ENCODE assay signal across 24 cellular contexts in the genomic region with DNA sequence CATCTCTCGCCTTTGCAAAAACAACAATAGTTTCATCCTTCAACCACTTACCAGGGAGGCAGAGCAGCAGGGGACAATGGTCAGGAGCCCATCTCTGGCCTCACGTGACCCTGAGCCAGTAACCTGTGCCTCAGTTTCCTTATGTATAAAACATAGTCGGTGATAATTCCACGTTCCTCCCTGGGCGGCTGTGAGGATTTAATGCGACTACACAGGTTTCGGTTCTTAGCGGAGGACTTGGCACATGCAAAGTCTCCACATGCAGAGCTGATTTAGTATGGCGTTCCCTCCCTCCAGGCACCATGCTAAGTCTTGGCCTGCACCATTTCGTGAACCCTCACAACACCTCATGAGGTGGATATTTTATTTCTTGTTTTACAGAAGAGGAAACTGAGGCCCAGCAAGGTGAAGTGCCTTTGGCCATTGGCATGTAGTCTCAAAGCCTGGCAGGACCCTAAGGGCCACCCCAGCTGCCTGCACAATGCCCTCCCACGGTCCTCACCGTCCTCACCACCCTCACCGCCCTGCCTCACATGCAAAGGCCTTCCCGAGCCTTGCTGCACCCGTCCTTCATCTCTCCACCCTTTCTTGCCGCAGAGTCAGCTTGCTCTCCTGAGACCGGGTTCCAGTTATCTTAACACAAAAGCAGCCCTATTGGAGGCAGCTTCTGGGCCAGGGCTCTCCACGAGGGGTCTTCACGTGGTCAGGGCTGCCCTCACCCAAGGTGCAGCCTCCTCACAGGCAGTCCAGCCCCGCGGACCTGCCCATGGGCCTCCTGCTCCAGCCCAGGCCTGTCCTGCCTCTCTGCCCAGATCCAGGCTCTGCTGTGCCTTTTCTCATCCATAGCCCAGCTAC.
"Had no signal": no experiment of that assay in that cellular context is flagged by ENCODE, and none has a peak within 500 bp of the region (broad histone marks: within the 10 kb centered on the region; RNA-seq: fewer than 3 reads in every experiment).

No MANE protein-coding gene starts in this region.

- H3K9me3 Mint-ChIP-seq: activated B cell treated with CpG ODN at 0.5 μM for 24 hours; activated CD8-positive, alpha-beta T cell treated with anti-CD3 and anti-CD28 coated beads for 36 hours; activated naive CD4-positive, alpha-beta T cell treated with anti-CD3 and anti-CD28 coated beads, Interleukin-2, amount 10 ng/mL, durations not matched to agents 7 days and 5 days; activated naive CD8-positive, alpha-beta T cell treated with anti-CD3 and anti-CD28 coated beads, Interleukin-2, amount 10 ng/mL, durations not matched to agents 7 days and 5 days; naive thymus-derived CD8-positive, alpha-beta T cell; stimulated activated effector memory CD8-positive, alpha-beta T cell treated with anti-CD3 and anti-CD28 coated beads, Interleukin-12 subunit alpha, Interleukin-12 subunit beta, amount 100 ng/mL, for 72 hours; stimulated activated naive CD8-positive, alpha-beta T cell treated with anti-CD3 and anti-CD28 coated beads, Interleukin-15, amount 100 ng/mL, for 72 hours; T-helper 2 cell treated with Interferon-gamma antibody and Interleukin-4, amounts not matched to agents 5 μg/mL and 100 μg/mL, for 36 hours had no signal

- H3K4me1 ChIP-seq: ascending aorta, gastroesophageal sphincter, right lobe of liver, thyroid gland, upper lobe of left lung had no signal

- H3K4me1 Mint-ChIP-seq: activated B cell treated with CpG ODN at 0.5 μM for 24 hours; activated naive CD4-positive, alpha-beta T cell treated with anti-CD3 and anti-CD28 coated beads, Interleukin-2, amount 10 ng/mL, durations not matched to agents 7 days and 5 days; activated naive CD8-positive, alpha-beta T cell treated with anti-CD3 and anti-CD28 coated beads, Interleukin-2, amount 10 ng/mL, durations not matched to agents 7 days and 5 days; stimulated activated effector memory CD8-positive, alpha-beta T cell treated with anti-CD3 and anti-CD28 coated beads, Interleukin-12 subunit alpha, Interleukin-12 subunit beta, amount 100 ng/mL, for 72 hours had no signal

- H3K36me3 Mint-ChIP-seq: activated naive CD4-positive, alpha-beta T cell treated with anti-CD3 and anti-CD28 coated beads, Interleukin-2, amount 10 ng/mL, durations not matched to agents 7 days and 5 days; activated naive CD8-positive, alpha-beta T cell treated with anti-CD3 and anti-CD28 coated beads, Interleukin-2, amount 10 ng/mL, durations not matched to agents 7 days and 5 days; brain; naive thymus-derived CD8-positive, alpha-beta T cell; stimulated activated effector memory CD8-positive, alpha-beta T cell treated with anti-CD3 and anti-CD28 coated beads, Interleukin-12 subunit alpha, Interleukin-12 subunit beta, amount 100 ng/mL, for 72 hours had no signal

- H3K27me3 ChIP-seq: ascending aorta, hepatocyte, neutrophil, right lobe of liver, thyroid gland, upper lobe of left lung had no signal

- H3K36me3 ChIP-seq: ascending aorta, gastroesophageal sphincter, neutrophil, right lobe of liver, thyroid gland, upper lobe of left lung had no signal

- H3K4me3 Mint-ChIP-seq: activated B cell treated with CpG ODN at 0.5 μM for 24 hours; activated CD8-positive, alpha-beta T cell treated with anti-CD3 and anti-CD28 coated beads for 36 hours; activated naive CD4-positive, alpha-beta T cell treated with anti-CD3 and anti-CD28 coated beads, Interleukin-2, amount 10 ng/mL, durations not matched to agents 7 days and 5 days; activated naive CD8-positive, alpha-beta T cell treated with anti-CD3 and anti-CD28 coated beads, Interleukin-2, amount 10 ng/mL, durations not matched to agents 7 days and 5 days; brain; naive thymus-derived CD8-positive, alpha-beta T cell; stimulated activated effector memory CD8-positive, alpha-beta T cell treated with anti-CD3 and anti-CD28 coated beads, Interleukin-12 subunit alpha, Interleukin-12 subunit beta, amount 100 ng/mL, for 72 hours; stimulated activated naive CD8-positive, alpha-beta T cell treated with anti-CD3 and anti-CD28 coated beads, Interleukin-15, amount 100 ng/mL, for 72 hours; T-helper 2 cell treated with Interferon-gamma antibody and Interleukin-4, amounts not matched to agents 5 μg/mL and 100 μg/mL, for 36 hours had no signal

- DNase-seq: activated B cell treated with CpG ODN at 0.5 μM for 24 hours; activated CD4-positive, alpha-beta T cell treated with anti-CD3 and anti-CD28 coated beads, Interleukin-2, amount 50 U/mL, for 1 hour; activated CD8-positive, alpha-beta T cell treated with anti-CD3 and anti-CD28 coated beads for 36 hours; activated gamma-delta T cell; activated naive CD4-positive, alpha-beta T cell treated with anti-CD3 and anti-CD28 coated beads, Interleukin-2, amount 10 ng/mL, durations not matched to agents 7 days and 5 days; activated naive CD8-positive, alpha-beta T cell treated with anti-CD3 and anti-CD28 coated beads, Interleukin-2, amount 10 ng/mL, durations not matched to agents 7 days and 5 days; activated T-cell treated with anti-CD3 and anti-CD28 coated beads, Interleukin-2, amount 50 U/mL, for 1 hour; left cardiac atrium; left ventricle myocardium superior; naive thymus-derived CD8-positive, alpha-beta T cell; stimulated activated CD4-positive, alpha-beta T cell treated with anti-CD3 and anti-CD28 coated beads, Interleukin-12 subunit alpha, Interleukin-12 subunit beta, amount 100 ng/mL, for 4 hours; stimulated activated CD4-positive, alpha-beta T cell treated with anti-CD3 and anti-CD28 coated beads, Interleukin-4, amount 100 ng/mL, for 24 hours; stimulated activated naive CD8-positive, alpha-beta T cell treated with anti-CD3 and anti-CD28 coated beads, Interleukin-15, amount 100 ng/mL, for 72 hours; T-helper 1 cell; thyroid gland; upper lobe of left lung had no signal

- H3K27ac Mint-ChIP-seq: activated B cell treated with CpG ODN at 0.5 μM for 24 hours; activated CD8-positive, alpha-beta T cell treated with anti-CD3 and anti-CD28 coated beads for 36 hours; activated naive CD4-positive, alpha-beta T cell treated with anti-CD3 and anti-CD28 coated beads, Interleukin-2, amount 10 ng/mL, durations not matched to agents 7 days and 5 days; activated naive CD8-positive, alpha-beta T cell treated with anti-CD3 and anti-CD28 coated beads, Interleukin-2, amount 10 ng/mL, durations not matched to agents 7 days and 5 days; naive thymus-derived CD8-positive, alpha-beta T cell; stimulated activated effector memory CD8-positive, alpha-beta T cell treated with anti-CD3 and anti-CD28 coated beads, Interleukin-12 subunit alpha, Interleukin-12 subunit beta, amount 100 ng/mL, for 72 hours; T-helper 2 cell treated with Interferon-gamma antibody and Interleukin-4, amounts not matched to agents 5 μg/mL and 100 μg/mL, for 36 hours had no signal

- H3K4me3 ChIP-seq: ascending aorta, gastroesophageal sphincter, hepatocyte, right lobe of liver, thyroid gland, upper lobe of left lung had no signal

- H3K9me3 ChIP-seq: ascending aorta, gastroesophageal sphincter, neutrophil, right lobe of liver, thyroid gland, upper lobe of left lung had no signal
